ENCODE assay signal across 9 cellular contexts in genomic region chr9:129891519-129891918, GRCh38. TPM values are rescaled to one million over a fixed set of nuclear protein-coding genes. Genes with fewer than 3 reads are reported as not detected.
DNase-seq lines count a peak whose midpoint lies in the region; ATAC-seq and TF ChIP-seq lines count a peak whose summit lies in the region.
"Had no signal": no experiment of that assay in that cellular context is flagged by ENCODE, and none has a peak within 500 bp of the region (broad histone marks: within the 10 kb centered on the region; RNA-seq: fewer than 3 reads in every experiment).

No MANE protein-coding gene starts in this region.

- H3K79me2 ChIP-seq in mammary epithelial cell (ENCODE audit: insufficient read depth, low read length) = no peaks in the 10 kb centered on the region

- H3K27me3 ChIP-seq in upper lobe of left lung (no peaks in the 10 kb centered on the region), mammary epithelial cell (ENCODE audit: insufficient read depth, low read length) (no peaks in the 10 kb centered on the region)

- no peak for TF ChIP-seq EP300 in upper lobe of left lung (IDR thresholded peaks at IDR 0.05)

- 75 to 77% methylated on average over 3 of the region's 3 CpGs for WGBS in upper lobe of left lung, 2 donors
- WGBS in mammary epithelial cell (ENCODE audit: low coverage, missing lambda C conversion rate) = 97% methylated on average over 3 of the region's 3 CpGs

- H2AFZ ChIP-seq in mammary epithelial cell (ENCODE audit: low read depth, low read length) = no peak overlapping the region

- no TSS peak for BruUV-seq in mammary epithelial cell (replicated peaks; lab: Mats Ljungman, UMichigan)

- intact Hi-C loops in mucosa of descending colon (cut with DNase I, micrococcal nuclease) (no loop called here), mammary epithelial cell (cut with micrococcal nuclease) (no loop called here)

- peak overlapping the region in 3 of 4 donors; percentile 9 to 87 (median 83) for H3K27ac ChIP-seq in upper lobe of left lung
- no peak overlapping the region for H3K27ac ChIP-seq in mammary epithelial cell (ENCODE audit: insufficient read depth, low read depth, low read length)

- peak; percentile 58 for DNase-seq in activated effector memory CD4-positive, alpha-beta T cell treated with anti-CD3 and anti-CD28 coated beads, Interleukin-2, amount 50 U/mL, for 16 hours
- DNase-seq in activated effector memory CD4-positive, alpha-beta T cell treated with Interleukin-2 at 50 U/mL for 16 hours = no peak
- no peak for DNase-seq in activated naive CD4-positive, alpha-beta T cell treated with anti-CD3 and anti-CD28 coated beads, Interleukin-2, amount 50 U/mL, for 72 hours (ENCODE audit: low spot score in 2 of 2)
- DNase-seq in naive B cell (no peak), upper lobe of left lung (no peak), mucosa of descending colon (no peak), mammary epithelial cell (no peak), HUDEP-2 (lab: John Stamatoyannopoulos, UW; ENCODE audit: unreplicated experiment in 76 of 76) (no peak)
- DNase-seq: GOT3 had no signal

- H3K4me3 Mint-ChIP-seq in naive B cell = peak overlapping the region in 7 of 8 donors; percentile 11 to 82 (median 48)

- no peak for ATAC-seq in activated naive CD4-positive, alpha-beta T cell treated with anti-CD3 and anti-CD28 coated beads, Interleukin-2, amount 50 U/mL, for 72 hours
- ATAC-seq in naive B cell (ENCODE audit: low read depth in 2 of 2) (no peak), upper lobe of left lung (ENCODE audit: low FRiP score in 2 of 2) (no peak), mucosa of descending colon (no peak)

- H3K36me3 Mint-ChIP-seq in activated naive CD4-positive, alpha-beta T cell treated with anti-CD3 and anti-CD28 coated beads, Interleukin-2, amount 50 U/mL, for 72 hours = peaks cover 39 to 62% of the 10 kb centered on the region in 2 donors
- peaks cover 9 to 11% of the 10 kb centered on the region in 2 donors for H3K36me3 Mint-ChIP-seq in naive B cell

- no peak for TF ChIP-seq CTCF in upper lobe of left lung (IDR thresholded peaks at IDR 0.05)
- TF ChIP-seq CTCF in mucosa of descending colon (IDR thresholded peaks at IDR 0.05) = no peak
- TF ChIP-seq CTCF in mammary epithelial cell (conservative IDR thresholded peaks at IDR 0.05 in 1 of 2, IDR thresholded peaks at IDR 0.05 in 1 of 2; ENCODE audit: extremely low read depth in 1 of 2, insufficient read depth in 1 of 2, low read depth in 1 of 2, low read length in 2 of 2) = no peak

- H3K36me3 ChIP-seq in upper lobe of left lung (peaks cover 0 to 16% (median 2%) of the 10 kb centered on the region in 4 donors), mucosa of descending colon (ENCODE audit: low read depth) (no peaks in the 10 kb centered on the region), mammary epithelial cell (ENCODE audit: insufficient read depth, low read length) (no peaks in the 10 kb centered on the region)

- peaks cover 49 to 81% (median 76%) of the 10 kb centered on the region in 3 donors for H3K4me1 Mint-ChIP-seq in naive B cell

- TF ChIP-seq POLR2A in upper lobe of left lung (IDR thresholded peaks at IDR 0.05) = no peak

- CTCF ChIA-PET in mammary epithelial cell (lab: Charles Lee; ENCODE audit: low non-redundant PET) = no interaction called here

- H3K4me3 ChIP-seq in upper lobe of left lung (no peak overlapping the region), mucosa of descending colon (no peak overlapping the region), mammary epithelial cell (replicated peaks in 1 of 3; ENCODE audit: insufficient read depth in 1 of 3, low read depth in 2 of 3, low read length in 3 of 3) (no peak overlapping the region)

- no peaks in the 10 kb centered on the region for H3K27me3 Mint-ChIP-seq in naive B cell

- H3K4me1 ChIP-seq in upper lobe of left lung = peaks cover 26 to 60% (median 48%) of the 10 kb centered on the region in 4 donors
- H3K4me1 ChIP-seq in mucosa of descending colon (ENCODE audit: low read depth) = peaks cover under 1% of the 10 kb centered on the region
- no peaks in the 10 kb centered on the region for H3K4me1 ChIP-seq in mammary epithelial cell (ENCODE audit: insufficient read depth, low read length)

- no peak overlapping the region for H3K9ac ChIP-seq in mammary epithelial cell (ENCODE audit: insufficient read depth, low read length)

- dilution Hi-C loops in mammary epithelial cell (cut with HindIII; ENCODE audit: low sequenced_read_pairs) = no loop called here

- H3K9me3 ChIP-seq in upper lobe of left lung (no peaks in the 10 kb centered on the region), mucosa of descending colon (no peaks in the 10 kb centered on the region), mammary epithelial cell (replicated peaks; ENCODE audit: insufficient read depth, low read length) (no peaks in the 10 kb centered on the region)

- in situ Hi-C loops in mammary epithelial cell (cut with MboI; ENCODE audit: low sequenced_read_pairs in 2 of 2) = loop anchor here (25.0 kb wide), 1 partner anchor 346 kb away; no protein-coding TSS in a partner anchor

- no peaks in the 10 kb centered on the region for H4K20me1 ChIP-seq in mammary epithelial cell (ENCODE audit: insufficient read depth, low read length)

- peak overlapping the region; percentile 90 to 98 for H3K27ac Mint-ChIP-seq in activated naive CD4-positive, alpha-beta T cell treated with anti-CD3 and anti-CD28 coated beads, Interleukin-2, amount 50 U/mL, for 72 hours
- H3K27ac Mint-ChIP-seq in naive B cell = peak overlapping the region; percentile 91 to 99 (median 96)

- no peaks in the 10 kb centered on the region for H3K9me3 Mint-ChIP-seq in activated naive CD4-positive, alpha-beta T cell treated with anti-CD3 and anti-CD28 coated beads, Interleukin-2, amount 50 U/mL, for 72 hours
- no peaks in the 10 kb centered on the region for H3K9me3 Mint-ChIP-seq in naive B cell

- no peak overlapping the region for H3K4me2 ChIP-seq in mammary epithelial cell (ENCODE audit: insufficient read depth, low read depth, low read length)

RNA-seq across cellular contexts. Expression of gene USP20, which starts 56.3 kb away (rescaled TPM):
- total RNA-seq in activated naive CD4-positive, alpha-beta T cell treated with anti-CD3 and anti-CD28 coated beads, Interleukin-2, amount 50 U/mL, for 72 hours = 10 to 100 TPM; 50.7 to 58.5 TPM
- polyA plus RNA-seq in naive B cell (ENCODE audit: low read depth in 6 of 6) (10 to 100 TPM; 12.7 to 23.9 (median 14.9) TPM), mammary epithelial cell (10.3 TPM)
- total RNA-seq in upper lobe of left lung (10 to 100 TPM; 17.3 to 75.4 (median 26.2) TPM), mucosa of descending colon (10 to 100 TPM; 20.2 to 32.3 (median 22.9) TPM), mammary epithelial cell (10 to 100 TPM; 10.2 to 17.1 TPM)
- 22.0 TPM for polyA minus RNA-seq in mammary epithelial cell

RNA-seq across cellular contexts. Expression of gene C9orf78, which starts 56.4 kb away (rescaled TPM):
- total RNA-seq in activated naive CD4-positive, alpha-beta T cell treated with anti-CD3 and anti-CD28 coated beads, Interleukin-2, amount 50 U/mL, for 72 hours = 10 to 100 TPM; 43.9 to 58.4 TPM
- polyA plus RNA-seq in naive B cell (ENCODE audit: low read depth in 6 of 6) = 100 to 1,000 TPM; 100 to 148 (median 120) TPM
- 10 to 100 TPM; 17.8 to 66.6 (median 36.5) TPM for total RNA-seq in upper lobe of left lung
- 10 to 100 TPM; 35.1 to 47.5 (median 37.3) TPM for total RNA-seq in mucosa of descending colon
- 10 to 100 TPM; 25.3 to 33.6 TPM for total RNA-seq in mammary epithelial cell
- 41.9 TPM for polyA plus RNA-seq in mammary epithelial cell
- 15.3 TPM for polyA minus RNA-seq in mammary epithelial cell
